29 cellular contexts compared by ENCODE assay signal in the genomic region with DNA sequence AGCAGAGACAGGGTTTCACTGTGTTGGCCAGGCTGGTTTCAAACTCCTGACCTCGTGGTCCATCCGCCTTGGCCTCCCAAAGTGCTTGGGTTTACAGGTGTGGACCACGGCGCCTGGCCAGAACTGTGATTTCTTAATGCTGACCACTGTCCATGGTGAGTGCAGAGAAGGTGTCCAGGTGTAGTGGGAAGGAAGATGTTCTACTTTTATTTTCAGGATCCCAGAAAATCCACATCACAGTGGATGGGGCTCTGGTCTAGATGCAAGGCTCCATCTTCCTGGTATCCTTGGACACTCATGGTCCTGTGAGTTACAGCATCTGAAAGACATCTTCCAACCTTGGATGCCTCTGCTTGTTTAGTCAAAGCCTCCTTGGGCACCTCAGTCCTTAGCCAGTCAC.
"Had no signal": no experiment of that assay in that cellular context is flagged by ENCODE, and none has a peak within 500 bp of the region (broad histone marks: within the 10 kb centered on the region; RNA-seq: fewer than 3 reads in every experiment).

No MANE protein-coding gene starts in this region.

- DNase-seq: activated B cell treated with CpG ODN at 0.5 μM for 24 hours; activated CD4-positive, alpha-beta T cell treated with anti-CD3 and anti-CD28 coated beads for 48 hours; activated CD4-positive, alpha-beta T cell treated with anti-CD3 and anti-CD28 coated beads, Interleukin-2, amount 50 U/mL, for 1 hour; activated CD4-positive, alpha-beta T cell treated with anti-CD3 and anti-CD28 coated beads, Interleukin-2, amount 50 U/mL, for 48 hours; activated CD8-positive, alpha-beta memory T cell treated with anti-CD3 and anti-CD28 coated beads for 24 hours; activated CD8-positive, alpha-beta T cell treated with anti-CD3 and anti-CD28 coated beads for 36 hours; activated gamma-delta T cell; activated naive CD4-positive, alpha-beta T cell; activated naive CD4-positive, alpha-beta T cell treated with anti-CD3 and anti-CD28 coated beads, Interleukin-2, amount 10 ng/mL, durations not matched to agents 7 days and 5 days; activated naive CD8-positive, alpha-beta T cell treated with anti-CD3 and anti-CD28 coated beads, Interleukin-2, amount 10 ng/mL, durations not matched to agents 7 days and 5 days; activated T-cell treated with anti-CD3 and anti-CD28 coated beads for 4 hours; activated T-cell treated with anti-CD3 and anti-CD28 coated beads, Interleukin-2, amount 50 U/mL, for 24 hours; activated T-cell treated with anti-CD3 and anti-CD28 coated beads, Interleukin-2, amount 50 U/mL, for 72 hours; brain microvascular endothelial cell; cortex of kidney; dermis blood vessel endothelial cell; effector CD4-positive, alpha-beta T cell; effector memory CD8-positive, alpha-beta T cell; erythroblast; esophagus squamous epithelium; foreskin melanocyte; T-helper 1 cell; T-helper 17 cell; T1000; WERI-Rb-1 had no signal

- H3K36me3 Mint-ChIP-seq: activated naive CD4-positive, alpha-beta T cell treated with anti-CD3 and anti-CD28 coated beads, Interleukin-2, amount 10 ng/mL, durations not matched to agents 7 days and 5 days; activated naive CD4-positive, alpha-beta T cell treated with anti-CD3 and anti-CD28 coated beads, Interleukin-2, amount 50 U/mL, for 72 hours; activated naive CD8-positive, alpha-beta T cell treated with anti-CD3 and anti-CD28 coated beads, Interleukin-2, amount 10 ng/mL, durations not matched to agents 7 days and 5 days had no signal

- H3K27ac Mint-ChIP-seq: activated B cell treated with CpG ODN at 0.5 μM for 24 hours; activated CD8-positive, alpha-beta T cell treated with anti-CD3 and anti-CD28 coated beads for 36 hours; activated naive CD4-positive, alpha-beta T cell treated with anti-CD3 and anti-CD28 coated beads, Interleukin-2, amount 10 ng/mL, durations not matched to agents 7 days and 5 days; activated naive CD4-positive, alpha-beta T cell treated with anti-CD3 and anti-CD28 coated beads, Interleukin-2, amount 50 U/mL, for 72 hours; activated naive CD8-positive, alpha-beta T cell treated with anti-CD3 and anti-CD28 coated beads, Interleukin-2, amount 10 ng/mL, durations not matched to agents 7 days and 5 days; activated T-cell treated with anti-CD3 and anti-CD28 coated beads, Interleukin-2, amount 50 U/mL, for 24 hours; activated T-cell treated with anti-CD3 and anti-CD28 coated beads, Interleukin-2, amount 50 U/mL, for 72 hours; effector memory CD8-positive, alpha-beta T cell; T-helper 17 cell; T-helper 2 cell treated with Interferon-gamma antibody and Interleukin-4, amounts not matched to agents 5 μg/mL and 100 μg/mL, for 36 hours had no signal

- H3K4me1 Mint-ChIP-seq: activated B cell treated with CpG ODN at 0.5 μM for 24 hours; activated naive CD4-positive, alpha-beta T cell treated with anti-CD3 and anti-CD28 coated beads, Interleukin-2, amount 10 ng/mL, durations not matched to agents 7 days and 5 days; activated naive CD8-positive, alpha-beta T cell treated with anti-CD3 and anti-CD28 coated beads, Interleukin-2, amount 10 ng/mL, durations not matched to agents 7 days and 5 days; central memory CD8-positive, alpha-beta T cell; T-helper 17 cell had no signal

- H3K9me3 ChIP-seq: esophagus squamous epithelium, gastroesophageal sphincter had no signal

- H3K9me3 Mint-ChIP-seq: effector memory CD8-positive, alpha-beta T cell had no signal

- H3K27ac ChIP-seq: brain microvascular endothelial cell, WERI-Rb-1 had no signal

- H3K4me3 ChIP-seq: esophagus squamous epithelium, gastroesophageal sphincter had no signal

- H3K4me3 Mint-ChIP-seq: activated B cell treated with CpG ODN at 0.5 μM for 24 hours; activated CD8-positive, alpha-beta T cell treated with anti-CD3 and anti-CD28 coated beads for 36 hours; activated naive CD4-positive, alpha-beta T cell treated with anti-CD3 and anti-CD28 coated beads, Interleukin-2, amount 10 ng/mL, durations not matched to agents 7 days and 5 days; activated naive CD8-positive, alpha-beta T cell treated with anti-CD3 and anti-CD28 coated beads, Interleukin-2, amount 10 ng/mL, durations not matched to agents 7 days and 5 days; activated T-cell treated with anti-CD3 and anti-CD28 coated beads, Interleukin-2, amount 50 U/mL, for 24 hours; activated T-cell treated with anti-CD3 and anti-CD28 coated beads, Interleukin-2, amount 50 U/mL, for 72 hours; central memory CD8-positive, alpha-beta T cell; effector memory CD8-positive, alpha-beta T cell; T-helper 17 cell; T-helper 2 cell treated with Interferon-gamma antibody and Interleukin-4, amounts not matched to agents 5 μg/mL and 100 μg/mL, for 36 hours had no signal

- H3K27me3 ChIP-seq: brain microvascular endothelial cell, gastroesophageal sphincter had no signal

- H3K36me3 ChIP-seq: brain microvascular endothelial cell, esophagus squamous epithelium, gastroesophageal sphincter, WERI-Rb-1 had no signal
